17 cellular contexts compared by ENCODE assay signal in genomic region chr12:89919241-89919906, GRCh38.
DNase-seq lines count a peak whose midpoint lies in the region; ATAC-seq, FAIRE-seq and TF ChIP-seq lines count a peak whose summit lies in the region.
"Had no signal": no experiment of that assay in that cellular context is flagged by ENCODE, and none has a peak within 500 bp of the region (broad histone marks: within the 10 kb centered on the region; RNA-seq: fewer than 3 reads in every experiment).

No MANE protein-coding gene starts in this region.

- intact Hi-C loops in Caco-2 (cut with micrococcal nuclease; ENCODE audit: unreplicated experiment) (no loop called here), K562 (cut with micrococcal nuclease) (no loop called here)

- TF ChIP-seq EP300 in K562 (IDR thresholded peaks at IDR 0.05; ENCODE audit: low read length) = no peak

- H3K4me3 Mint-ChIP-seq in Caco-2 (ENCODE audit: unreplicated experiment) = no peak overlapping the region
- no peak overlapping the region for H3K4me3 Mint-ChIP-seq in progenitor cell of endocrine pancreas (ENCODE audit: low read depth)
- H3K4me3 Mint-ChIP-seq in activated CD8-positive, alpha-beta T cell treated with anti-CD3 and anti-CD28 coated beads, Interleukin-2, amount 10 ng/mL, durations not matched to agents 7 days and 5 days = no peak overlapping the region
- H3K4me3 Mint-ChIP-seq: activated CD8-positive, alpha-beta memory T cell treated with anti-CD3 and anti-CD28 coated beads, Interleukin-2, amount 10 ng/mL, durations not matched to agents 7 days and 5 days had no signal

- H3K27me3 Mint-ChIP-seq in Caco-2 (ENCODE audit: insufficient read depth, unreplicated experiment) (no peaks in the 10 kb centered on the region), progenitor cell of endocrine pancreas (no peaks in the 10 kb centered on the region)
- peaks cover 2% of the 10 kb centered on the region for H3K27me3 Mint-ChIP-seq in activated CD8-positive, alpha-beta T cell treated with anti-CD3 and anti-CD28 coated beads, Interleukin-2, amount 10 ng/mL, durations not matched to agents 7 days and 5 days (ENCODE audit: low read depth)
- H3K27me3 Mint-ChIP-seq: activated CD8-positive, alpha-beta memory T cell treated with anti-CD3 and anti-CD28 coated beads, Interleukin-2, amount 10 ng/mL, durations not matched to agents 7 days and 5 days had no signal

- no peak overlapping the region for H3K23ac ChIP-seq in trophoblast cell (ENCODE audit: low read length)

- CTCF ChIA-PET in Caco-2 (lab: Charles Lee) (no interaction called here), K562 (lab: Yijun Ruan, JAX; ENCODE audit: low intra/inter-chr PET ratio) (no interaction called here)
- CTCF ChIA-PET in activated CD8-positive, alpha-beta T cell treated with anti-CD3 and anti-CD28 coated beads, Interleukin-2, amount 10 ng/mL, durations not matched to agents 7 days and 5 days (lab: Charles Lee) = interaction anchor here (0.7 to 0.9 kb wide), 2 partner anchors 31 to 168 kb away, joined by 3 read pairs; no protein-coding TSS in a partner anchor

- peaks cover 29% of the 10 kb centered on the region for H3K4me1 ChIP-seq in Caco-2
- H3K4me1 ChIP-seq in K562 (replicated peaks in 1 of 2; ENCODE audit: control insufficient read depth in 2 of 2, insufficient read depth in 2 of 2, low read length in 2 of 2) = peaks cover 0 to 3% of the 10 kb centered on the region in 2 experiments; a peak in 1 of 5 replicates
- peaks cover 7 to 8% of the 10 kb centered on the region in 2 experiments for H3K4me1 ChIP-seq in trophoblast cell (ENCODE audit: control insufficient read depth in 1 of 2, insufficient read depth in 2 of 2, low read length in 2 of 2)
- no peaks in the 10 kb centered on the region for H3K4me1 ChIP-seq in BE2C
- H3K4me1 ChIP-seq: adrenal gland, gastrocnemius medialis had no signal

- TF ChIP-seq POLR2A in K562 (conservative IDR thresholded peaks at IDR 0.05) = no peak

- H2BK120ac ChIP-seq in trophoblast cell (ENCODE audit: insufficient read depth, low read length, poor library complexity) = no peak overlapping the region

- H3K9me3 ChIP-seq in Caco-2 (no peaks in the 10 kb centered on the region), K562 (replicated peaks; ENCODE audit: control insufficient read depth, insufficient read depth, low read depth, low read length) (no peaks in the 10 kb centered on the region), trophoblast cell (ENCODE audit: insufficient read depth, low read depth, low read length) (no peaks in the 10 kb centered on the region), BE2C (no peaks in the 10 kb centered on the region)
- H3K9me3 ChIP-seq: gastrocnemius medialis had no signal

- no peak; the same call in 2 of the 3 replicates for ATAC-seq in K562
- no peak for ATAC-seq in activated CD8-positive, alpha-beta T cell treated with anti-CD3 and anti-CD28 coated beads, Interleukin-2, amount 10 ng/mL, durations not matched to agents 7 days and 5 days
- ATAC-seq: activated CD8-positive, alpha-beta memory T cell treated with anti-CD3 and anti-CD28 coated beads, Interleukin-2, amount 10 ng/mL, durations not matched to agents 7 days and 5 days; gastrocnemius medialis had no signal

- BruUV-seq in Caco-2 (replicated peaks; lab: Mats Ljungman, UMichigan) = no TSS peak
- BruUV-seq in K562 (replicated peaks; lab: Mats Ljungman, UMichigan) = no TSS peak

- H3K4me2 ChIP-seq in K562 (ENCODE audit: insufficient read depth, low read length) (no peak overlapping the region), trophoblast cell (ENCODE audit: low read length) (no peak overlapping the region)

- no peak overlapping the region for H4K12ac ChIP-seq in trophoblast cell (ENCODE audit: low read depth, low read length)

- peaks cover 18% of the 10 kb centered on the region for H3K4me1 Mint-ChIP-seq in Caco-2 (ENCODE audit: low read depth, unreplicated experiment)
- H3K4me1 Mint-ChIP-seq in progenitor cell of endocrine pancreas (ENCODE audit: low read depth) = peaks cover 20% of the 10 kb centered on the region
- no peaks in the 10 kb centered on the region for H3K4me1 Mint-ChIP-seq in activated CD8-positive, alpha-beta T cell treated with anti-CD3 and anti-CD28 coated beads, Interleukin-2, amount 10 ng/mL, durations not matched to agents 7 days and 5 days (ENCODE audit: low read depth)
- H3K4me1 Mint-ChIP-seq: activated CD8-positive, alpha-beta memory T cell treated with anti-CD3 and anti-CD28 coated beads, Interleukin-2, amount 10 ng/mL, durations not matched to agents 7 days and 5 days had no signal

- H4K8ac ChIP-seq in trophoblast cell (ENCODE audit: low read depth, low read length) = peak overlapping the region; percentile 5

- H3K14ac ChIP-seq in trophoblast cell (ENCODE audit: low read length) = peak overlapping the region; percentile 4

- peak overlapping the region; percentile 62; the same call in 1 of the 2 replicates for H2AFZ ChIP-seq in K562 (ENCODE audit: low read depth, low read length)
- no peak overlapping the region for H2AFZ ChIP-seq in trophoblast cell (ENCODE audit: insufficient read depth, low read length, poor library complexity)
- H2AFZ ChIP-seq: GM23248 had no signal

- H4K91ac ChIP-seq in trophoblast cell (ENCODE audit: low read depth, low read length) = no peak overlapping the region

- H3K79me1 ChIP-seq in trophoblast cell (ENCODE audit: low read length) = peaks cover 2% of the 10 kb centered on the region

- H3K27ac ChIP-seq in K562 (ENCODE audit: extremely low read depth, low read depth, low read length) (no peak overlapping the region), trophoblast cell (ENCODE audit: low read depth, low read length) (no peak overlapping the region)
- H3K27ac ChIP-seq: adrenal gland, dorsolateral prefrontal cortex, gastrocnemius medialis, GM23248 had no signal

- H3K4me3 ChIP-seq in Caco-2 (ENCODE audit: low read depth, low read length) (no peak overlapping the region), H7 (ENCODE audit: insufficient read depth, low read depth, low read length) (no peak overlapping the region), K562 (no peak overlapping the region), trophoblast cell (ENCODE audit: low read depth, low read length) (no peak overlapping the region), BE2C (ENCODE audit: low read depth, low read length) (no peak overlapping the region)
- H3K4me3 ChIP-seq: adrenal gland, dorsolateral prefrontal cortex, gastrocnemius medialis, GM23248 had no signal

- H4K20me1 ChIP-seq in K562 (replicated peaks; ENCODE audit: control insufficient read depth, insufficient read depth, low read length) = no peaks in the 10 kb centered on the region

- H3K27ac Mint-ChIP-seq in Caco-2 (ENCODE audit: unreplicated experiment) (no peak overlapping the region), progenitor cell of endocrine pancreas (no peak overlapping the region)
- no peak overlapping the region for H3K27ac Mint-ChIP-seq in activated CD8-positive, alpha-beta T cell treated with anti-CD3 and anti-CD28 coated beads, Interleukin-2, amount 10 ng/mL, durations not matched to agents 7 days and 5 days
- H3K27ac Mint-ChIP-seq: activated CD8-positive, alpha-beta memory T cell treated with anti-CD3 and anti-CD28 coated beads, Interleukin-2, amount 10 ng/mL, durations not matched to agents 7 days and 5 days had no signal

- no peak overlapping the region for H3K9ac ChIP-seq in K562 (ENCODE audit: insufficient read depth in 1 of 2, low read depth in 2 of 2, low read length in 2 of 2)
- H3K9ac ChIP-seq in trophoblast cell (ENCODE audit: low read length) = no peak overlapping the region
- H3K9ac ChIP-seq: GM23248 had no signal

- no peaks in the 10 kb centered on the region for H3K27me3 ChIP-seq in Caco-2 (replicated peaks; ENCODE audit: control insufficient read depth, insufficient read depth, low read length)
- no peaks in the 10 kb centered on the region for H3K27me3 ChIP-seq in H7 (ENCODE audit: control insufficient read depth, insufficient read depth, low read length)
- no peaks in the 10 kb centered on the region; a peak in 1 of 5 replicates for H3K27me3 ChIP-seq in K562 (ENCODE audit: control insufficient read depth in 2 of 2, insufficient read depth in 2 of 2, low read length in 2 of 2)
- no peaks in the 10 kb centered on the region for H3K27me3 ChIP-seq in trophoblast cell (ENCODE audit: insufficient read depth, low read length)
- H3K27me3 ChIP-seq in BE2C = no peaks in the 10 kb centered on the region
- H3K27me3 ChIP-seq: adrenal gland, dorsolateral prefrontal cortex, gastrocnemius medialis had no signal

- TF ChIP-seq CTCF in Caco-2 (IDR thresholded peaks at IDR 0.05; ENCODE audit: insufficient read depth in 1 of 2, low read depth in 1 of 2, low read length in 1 of 2, severe bottlenecking in 1 of 2, unreplicated experiment in 1 of 2) (no peak), K562 (IDR thresholded peaks at IDR 0.05 in 2 of 3, conservative IDR thresholded peaks at IDR 0.05 in 1 of 3; ENCODE audit: insufficient read depth in 2 of 3, low read depth in 1 of 3, low read length in 3 of 3) (no peak), BE2C (IDR thresholded peaks at IDR 0.05; ENCODE audit: low read depth, low read length) (no peak), progenitor cell of endocrine pancreas (IDR thresholded peaks at IDR 0.05; ENCODE audit: unreplicated experiment) (no peak)

- H3K18ac ChIP-seq in trophoblast cell (ENCODE audit: low read length) = no peak overlapping the region

- no peak for FAIRE-seq in K562 (lab: Jason Lieb, UNC)
- FAIRE-seq: HTR-8/SVneo had no signal

- no peak overlapping the region for H3K4ac ChIP-seq in trophoblast cell (ENCODE audit: low read depth, low read length)

- H3K9me1 ChIP-seq in K562 (ENCODE audit: control insufficient read depth, insufficient read depth, low read length) = no peaks in the 10 kb centered on the region

- H2BK12ac ChIP-seq in trophoblast cell (ENCODE audit: low read length) = peak overlapping the region; percentile 19

- DNase-seq in Caco-2 (peak; percentile 29 to 52), H7 (peak; percentile 9), K562 (ENCODE audit: extremely low read depth in 1 of 4, low spot score in 3 of 4) (no peak), trophoblast cell (peak; percentile 33), superior temporal gyrus (ENCODE audit: extremely low spot score) (no peak), BE2C (no peak), progenitor cell of endocrine pancreas (ENCODE audit: low spot score, unreplicated experiment) (no peak)
- DNase-seq in activated CD8-positive, alpha-beta T cell treated with anti-CD3 and anti-CD28 coated beads, Interleukin-2, amount 10 ng/mL, durations not matched to agents 7 days and 5 days = no peak
- DNase-seq: activated CD8-positive, alpha-beta memory T cell treated with anti-CD3 and anti-CD28 coated beads, Interleukin-2, amount 10 ng/mL, durations not matched to agents 7 days and 5 days; adrenal gland; dorsolateral prefrontal cortex; erythroblast; gastrocnemius medialis; GM23248; kidney glomerular epithelial cell; stimulated activated CD4-positive, alpha-beta T cell treated with anti-CD3 and anti-CD28 coated beads, Interleukin-12 subunit alpha, Interleukin-12 subunit beta, amount 100 ng/mL, for 4 hours had no signal

- 28% methylated on average over 26 of the region's 26 CpGs for WGBS in K562 (ENCODE audit: insufficient coverage, low coverage, missing lambda C conversion rate)
- no CpG with 5 or more reads among the region's 26 CpGs for WGBS in trophoblast cell (ENCODE audit: extremely low coverage, insufficient coverage, insufficient read length)

- POLR2A ChIA-PET in Caco-2 (lab: Charles Lee) = no interaction called here
- POLR2A ChIA-PET in K562 (lab: Yijun Ruan, JAX) = no interaction called here
- POLR2A ChIA-PET in activated CD8-positive, alpha-beta T cell treated with anti-CD3 and anti-CD28 coated beads, Interleukin-2, amount 10 ng/mL, durations not matched to agents 7 days and 5 days (lab: Charles Lee) = no interaction called here

- H3K79me2 ChIP-seq in K562 (ENCODE audit: control insufficient read depth, insufficient read depth, low read length) (no peaks in the 10 kb centered on the region), trophoblast cell (ENCODE audit: control insufficient read depth, insufficient read depth, low read length, poor library complexity) (no peaks in the 10 kb centered on the region)

- H3K36me3 Mint-ChIP-seq in Caco-2 (ENCODE audit: insufficient read depth, unreplicated experiment) (no peaks in the 10 kb centered on the region), progenitor cell of endocrine pancreas (ENCODE audit: insufficient read depth) (peaks cover 1% of the 10 kb centered on the region)
- no peaks in the 10 kb centered on the region for H3K36me3 Mint-ChIP-seq in activated CD8-positive, alpha-beta T cell treated with anti-CD3 and anti-CD28 coated beads, Interleukin-2, amount 10 ng/mL, durations not matched to agents 7 days and 5 days (ENCODE audit: low read depth)
- H3K36me3 Mint-ChIP-seq: activated CD8-positive, alpha-beta memory T cell treated with anti-CD3 and anti-CD28 coated beads, Interleukin-2, amount 10 ng/mL, durations not matched to agents 7 days and 5 days had no signal

- no peak for TF ChIP-seq RAD21 in K562 (CRISPR knock-in tag; conservative IDR thresholded peaks at IDR 0.05 in 1 of 2, IDR thresholded peaks at IDR 0.05 in 1 of 2)

- H2BK5ac ChIP-seq in trophoblast cell (ENCODE audit: low read depth, low read length, poor library complexity) = no peak overlapping the region

- H3K36me3 ChIP-seq in Caco-2 (ENCODE audit: control insufficient read depth, insufficient read depth, low read length) = no peaks in the 10 kb centered on the region
- H3K36me3 ChIP-seq in H7 (replicated peaks; ENCODE audit: control insufficient read depth, insufficient read depth, low read length) = no peaks in the 10 kb centered on the region
- H3K36me3 ChIP-seq in K562 (ENCODE audit: control insufficient read depth, insufficient read depth, low read length) = no peaks in the 10 kb centered on the region
- H3K36me3 ChIP-seq in trophoblast cell (ENCODE audit: control insufficient read depth in 1 of 2, insufficient read depth in 2 of 2, low read length in 2 of 2) = no peaks in the 10 kb centered on the region
- H3K36me3 ChIP-seq in BE2C = no peaks in the 10 kb centered on the region
- H3K36me3 ChIP-seq: adrenal gland, gastrocnemius medialis had no signal

- H3K9me3 Mint-ChIP-seq in Caco-2 (ENCODE audit: unreplicated experiment) (no peaks in the 10 kb centered on the region), progenitor cell of endocrine pancreas (ENCODE audit: low read depth) (peaks cover 3% of the 10 kb centered on the region)
- no peaks in the 10 kb centered on the region for H3K9me3 Mint-ChIP-seq in activated CD8-positive, alpha-beta T cell treated with anti-CD3 and anti-CD28 coated beads, Interleukin-2, amount 10 ng/mL, durations not matched to agents 7 days and 5 days (ENCODE audit: insufficient read depth)

- in situ Hi-C loops in K562 (cut with MboI) = no loop called here

- H2AK5ac ChIP-seq in trophoblast cell (ENCODE audit: low read length) = no peak overlapping the region

Comparison
In these comparisons a context has a peak if more than half of its experiments do, and no peak if none do; other contexts are left out.
1. DNase-seq: peak in Caco-2 (2 of 2), H7 (single experiment) and trophoblast cell (2 of 2); none in K562 (0 of 4), superior temporal gyrus (single experiment), BE2C (single experiment), progenitor cell of endocrine pancreas (single experiment) and activated CD8-positive, alpha-beta T cell treated with anti-CD3 and anti-CD28 coated beads, Interleukin-2, amount 10 ng/mL, durations not matched to agents 7 days and 5 days (single experiment).